Comparison of ENCODE assay signal across 14 cellular contexts in genomic region chr7:73304612-73305382, GRCh38. TPM values are rescaled to one million over a fixed set of nuclear protein-coding genes. Genes with fewer than 3 reads are reported as not detected.
"Had no signal": no experiment of that assay in that cellular context is flagged by ENCODE, and none has a peak within 500 bp of the region (broad histone marks: within the 10 kb centered on the region; RNA-seq: fewer than 3 reads in every experiment).

No MANE protein-coding gene starts in this region.

RNA-seq across cellular contexts. Expression of gene TRIM50, which starts 23.1 kb away (rescaled TPM):
- total RNA-seq: activated CD4-positive, alpha-beta memory T cell treated with anti-CD3 and anti-CD28 coated beads, Interleukin-2, amount 10 ng/mL, durations not matched to agents 7 days and 5 days; activated CD4-positive, alpha-beta T cell treated with anti-CD3 and anti-CD28 coated beads, Interleukin-2, amount 10 ng/mL, durations not matched to agents 24 days and 14 days; activated T-helper 1 cell treated with anti-CD3 and anti-CD28 coated beads, Interleukin-12 subunit alpha, Interleukin-12 subunit beta, Interleukin-2, Interleukin-4 antibody, amounts not matched to agents 30 ng/mL and 10 ng/mL and 1 ng/mL, durations not matched to agents 14 hours and 24 hours and 36 hours; bronchial epithelial cell; fibroblast of lung; T-helper 2 cell treated with Interferon-gamma antibody and Interleukin-4, amounts not matched to agents 100 ng/mL and 5 ng/mL, for 36 hours; temporal lobe; vagina had no signal
- polyA plus RNA-seq: fibroblast of lung, neural cell had no signal

RNA-seq across cellular contexts. Expression of gene FKBP6, which starts 23.2 kb away (rescaled TPM):
- total RNA-seq: activated CD4-positive, alpha-beta memory T cell treated with anti-CD3 and anti-CD28 coated beads, Interleukin-2, amount 10 ng/mL, durations not matched to agents 7 days and 5 days; activated CD4-positive, alpha-beta T cell treated with anti-CD3 and anti-CD28 coated beads, Interleukin-2, amount 10 ng/mL, durations not matched to agents 24 days and 14 days; activated T-helper 1 cell treated with anti-CD3 and anti-CD28 coated beads, Interleukin-12 subunit alpha, Interleukin-12 subunit beta, Interleukin-2, Interleukin-4 antibody, amounts not matched to agents 30 ng/mL and 10 ng/mL and 1 ng/mL, durations not matched to agents 14 hours and 24 hours and 36 hours; aorta; bronchial epithelial cell; fibroblast of lung; mesenteric fat pad; mucosa of gallbladder; omental fat pad; renal cortical epithelial cell; T-helper 2 cell treated with Interferon-gamma antibody and Interleukin-4, amounts not matched to agents 100 ng/mL and 5 ng/mL, for 36 hours; vagina had no signal
- polyA plus RNA-seq: fibroblast of lung, neural cell had no signal
